Comparison of ENCODE assay signal across 1 cellular context in genomic region chr2:9573840-9574239, GRCh38.
TF ChIP-seq lines count a peak whose summit lies in the region.

No MANE protein-coding gene starts in this region.

TF ChIP-seq in SK-N-SH treated with all-trans-retinoic acid at 6 μM for 48 hours, 23 proteins besides CTCF, POLR2A, EP300 and RAD21 (continued from another document):
- TF ChIP-seq, protein P1, sequence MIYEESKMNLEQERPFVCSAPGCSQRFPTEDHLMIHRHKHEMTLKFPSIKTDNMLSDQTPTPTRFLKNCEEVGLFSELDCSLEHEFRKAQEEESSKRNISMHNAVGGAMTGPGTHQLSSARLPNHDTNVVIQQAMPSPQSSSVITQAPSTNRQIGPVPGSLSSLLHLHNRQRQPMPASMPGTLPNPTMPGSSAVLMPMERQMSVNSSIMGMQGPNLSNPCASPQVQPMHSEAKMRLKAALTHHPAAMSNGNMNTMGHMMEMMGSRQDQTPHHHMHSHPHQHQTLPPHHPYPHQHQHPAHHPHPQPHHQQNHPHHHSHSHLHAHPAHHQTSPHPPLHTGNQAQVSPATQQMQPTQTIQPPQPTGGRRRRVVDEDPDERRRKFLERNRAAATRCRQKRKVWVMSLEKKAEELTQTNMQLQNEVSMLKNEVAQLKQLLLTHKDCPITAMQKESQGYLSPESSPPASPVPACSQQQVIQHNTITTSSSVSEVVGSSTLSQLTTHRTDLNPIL (CRISPR knock-in tag; IDR thresholded peaks at IDR 0.05; ENCODE audit: low read depth): no peak
- TF ChIP-seq CSDC2 (CRISPR knock-in tag; IDR thresholded peaks at IDR 0.05): no peak
- no peak for TF ChIP-seq ZFP3 (CRISPR knock-in tag; IDR thresholded peaks at IDR 0.05)
- TF ChIP-seq ESRRG (CRISPR knock-in tag; IDR thresholded peaks at IDR 0.05): no peak
- TF ChIP-seq, protein P2, sequence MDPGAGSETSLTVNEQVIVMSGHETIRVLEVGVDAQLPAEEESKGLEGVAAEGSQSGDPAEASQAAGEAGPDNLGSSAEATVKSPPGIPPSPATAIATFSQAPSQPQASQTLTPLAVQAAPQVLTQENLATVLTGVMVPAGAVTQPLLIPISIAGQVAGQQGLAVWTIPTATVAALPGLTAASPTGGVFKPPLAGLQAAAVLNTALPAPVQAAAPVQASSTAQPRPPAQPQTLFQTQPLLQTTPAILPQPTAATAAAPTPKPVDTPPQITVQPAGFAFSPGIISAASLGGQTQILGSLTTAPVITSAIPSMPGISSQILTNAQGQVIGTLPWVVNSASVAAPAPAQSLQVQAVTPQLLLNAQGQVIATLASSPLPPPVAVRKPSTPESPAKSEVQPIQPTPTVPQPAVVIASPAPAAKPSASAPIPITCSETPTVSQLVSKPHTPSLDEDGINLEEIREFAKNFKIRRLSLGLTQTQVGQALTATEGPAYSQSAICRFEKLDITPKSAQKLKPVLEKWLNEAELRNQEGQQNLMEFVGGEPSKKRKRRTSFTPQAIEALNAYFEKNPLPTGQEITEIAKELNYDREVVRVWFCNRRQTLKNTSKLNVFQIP (CRISPR knock-in tag; IDR thresholded peaks at IDR 0.05; ENCODE audit: borderline replicate concordance, low read depth): no peak
